ENCODE assay signal across 23 cellular contexts in genomic region chr3:185778069-185778468, GRCh38. TPM values are rescaled to one million over a fixed set of nuclear protein-coding genes. Genes with fewer than 3 reads are reported as not detected.
DNase-seq lines count a peak whose midpoint lies in the region; FAIRE-seq and TF ChIP-seq lines count a peak whose summit lies in the region.
"Had no signal": no experiment of that assay in that cellular context is flagged by ENCODE, and none has a peak within 500 bp of the region (broad histone marks: within the 10 kb centered on the region; RNA-seq: fewer than 3 reads in every experiment).

No MANE protein-coding gene starts in this region.

- no peak overlapping the region for H4K8ac ChIP-seq in H9 (replicated peaks; ENCODE audit: insufficient read length, low read depth, low read length)

- H3K36me3 Mint-ChIP-seq in H9 (ENCODE audit: insufficient read depth in 1 of 3, low read depth in 3 of 3): peaks cover 0 to 11% (median 1%) of the 10 kb centered on the region in 3 experiments; a peak in 4 of 7 replicates
- H3K36me3 Mint-ChIP-seq in activated CD4-positive, alpha-beta T cell treated with anti-CD3 and anti-CD28 coated beads, Interleukin-2, amount 10 ng/mL, durations not matched to agents 24 days and 14 days (ENCODE audit: low read depth): no peaks in the 10 kb centered on the region

- H3K27me3 Mint-ChIP-seq in H9 (ENCODE audit: low read depth): no peaks in the 10 kb centered on the region
- H3K27me3 Mint-ChIP-seq in activated CD4-positive, alpha-beta T cell treated with anti-CD3 and anti-CD28 coated beads, Interleukin-2, amount 10 ng/mL, durations not matched to agents 24 days and 14 days: peaks cover 22% of the 10 kb centered on the region

- H2BK20ac ChIP-seq in H9 (ENCODE audit: low read depth, low read length, poor library complexity, severe bottlenecking): no peak overlapping the region

- H3K4me3 ChIP-seq in PC-9 (no peak overlapping the region), keratinocyte (ENCODE audit: control insufficient read depth in 2 of 3, extremely low read depth in 1 of 3, insufficient read depth in 2 of 3, low read depth in 1 of 3, low read length in 3 of 3) (no peak overlapping the region), smooth muscle cell (no peak overlapping the region), uterus (no peak overlapping the region)
- H3K4me3 ChIP-seq: BLaER1, HAP-1 had no signal

- H2BK12ac ChIP-seq in H9 (ENCODE audit: insufficient read length, low read depth, low read length): no peak overlapping the region

- H3K4ac ChIP-seq in H9 (ENCODE audit: low read depth, low read length): no peak overlapping the region

- H3K23me2 ChIP-seq in H9 (ENCODE audit: insufficient read length, low read depth, low read length, poor library complexity, severe bottlenecking): no peaks in the 10 kb centered on the region

- no peak overlapping the region for H3K27ac ChIP-seq in H9 (ENCODE audit: insufficient read length, low read depth, low read length)
- H3K27ac ChIP-seq in PC-9: no peak overlapping the region
- no peak overlapping the region for H3K27ac ChIP-seq in keratinocyte (ENCODE audit: control insufficient read depth, insufficient read depth, low read length)
- peak overlapping the region; percentile 66 for H3K27ac ChIP-seq in smooth muscle cell (ENCODE audit: low read depth)
- H3K27ac ChIP-seq in uterus: no peak overlapping the region
- H3K27ac ChIP-seq: BLaER1 had no signal

- no peak overlapping the region for H3K23ac ChIP-seq in H9 (ENCODE audit: insufficient read length, low read depth, low read length)

- H3K27me3 ChIP-seq in H9 (ENCODE audit: insufficient read depth, low read length) (no peaks in the 10 kb centered on the region), PC-9 (ENCODE audit: insufficient read depth, low read depth) (no peaks in the 10 kb centered on the region), keratinocyte (ENCODE audit: control insufficient read depth, extremely low read depth, insufficient read depth, low read length) (no peaks in the 10 kb centered on the region), smooth muscle cell (ENCODE audit: low read depth) (no peaks in the 10 kb centered on the region), uterus (no peaks in the 10 kb centered on the region)
- H3K27me3 ChIP-seq: BLaER1 had no signal

- no peak overlapping the region for H2AK5ac ChIP-seq in H9 (ENCODE audit: insufficient read length, low read length)

- H4K20me1 ChIP-seq in H9 (ENCODE audit: control insufficient read depth, insufficient read depth, insufficient read length) (no peaks in the 10 kb centered on the region), PC-9 (ENCODE audit: insufficient read depth) (peaks cover 97% of the 10 kb centered on the region), keratinocyte (ENCODE audit: control insufficient read depth, extremely low read depth, insufficient read depth, low read length) (peaks cover 43% of the 10 kb centered on the region), smooth muscle cell (ENCODE audit: low read depth) (peaks cover 100% of the 10 kb centered on the region)
- H4K20me1 ChIP-seq: BLaER1 had no signal

- WGBS in H9 (ENCODE audit: extremely low coverage, insufficient read length, low lambda C conversion rate): no CpG with 5 or more reads among the region's 4 CpGs
- 66% methylated on average over 4 of the region's 4 CpGs for WGBS in smooth muscle cell (ENCODE audit: low lambda C conversion rate)

- no peaks in the 10 kb centered on the region for H3K9me2 ChIP-seq in PC-9 (ENCODE audit: insufficient read depth)

- peaks cover 6% of the 10 kb centered on the region for H3K79me1 ChIP-seq in H9 (ENCODE audit: insufficient read depth, low read depth, low read length, poor library complexity, severe bottlenecking)

- no peak for TF ChIP-seq CTCF in H9 (conservative IDR thresholded peaks at IDR 0.05)
- no peak for TF ChIP-seq CTCF in PC-9 (conservative IDR thresholded peaks at IDR 0.05)
- no peak for TF ChIP-seq CTCF in keratinocyte (optimal IDR thresholded peaks at IDR 0.05 in 1 of 3, IDR thresholded peaks at IDR 0.05 in 1 of 3, conservative IDR thresholded peaks at IDR 0.05 in 1 of 3; ENCODE audit: extremely low read depth in 1 of 3, insufficient read depth in 2 of 3, low read length in 3 of 3)
- no peak for TF ChIP-seq CTCF in smooth muscle cell (IDR thresholded peaks at IDR 0.05; ENCODE audit: borderline replicate concordance, insufficient read depth, poor library complexity, severe bottlenecking)
- TF ChIP-seq CTCF in uterus (IDR thresholded peaks at IDR 0.05): no peak

- H3K56ac ChIP-seq in H9 (ENCODE audit: insufficient read length, low read depth, low read length): no peak overlapping the region

- no peak overlapping the region for H3K14ac ChIP-seq in H9 (ENCODE audit: insufficient read depth, low read length)

- H2BK120ac ChIP-seq in H9 (ENCODE audit: low read depth, low read length, poor library complexity, severe bottlenecking): no peak overlapping the region

- no peaks in the 10 kb centered on the region for H3K9me3 ChIP-seq in H9 (ENCODE audit: control insufficient read depth, low read depth, low read length)
- H3K9me3 ChIP-seq in PC-9 (ENCODE audit: insufficient read depth, low read depth): no peaks in the 10 kb centered on the region
- no peaks in the 10 kb centered on the region for H3K9me3 ChIP-seq in keratinocyte (ENCODE audit: control insufficient read depth, low read depth, low read length)
- no peaks in the 10 kb centered on the region for H3K9me3 ChIP-seq in smooth muscle cell (replicated peaks; ENCODE audit: low read depth)
- no peaks in the 10 kb centered on the region for H3K9me3 ChIP-seq in uterus
- H3K9me3 ChIP-seq: BLaER1, Caco-2, HAP-1 had no signal

- H3K9ac ChIP-seq in H9 (ENCODE audit: extremely low read depth, insufficient read length, low read length) (no peak overlapping the region), keratinocyte (ENCODE audit: control insufficient read depth, extremely low read depth, insufficient read depth, low read length) (no peak overlapping the region), smooth muscle cell (ENCODE audit: low read depth) (no peak overlapping the region)
- H3K9ac ChIP-seq: BLaER1 had no signal

- no peaks in the 10 kb centered on the region for H3K9me3 Mint-ChIP-seq in H9
- peaks cover 6% of the 10 kb centered on the region for H3K9me3 Mint-ChIP-seq in activated CD4-positive, alpha-beta T cell treated with anti-CD3 and anti-CD28 coated beads, Interleukin-2, amount 10 ng/mL, durations not matched to agents 24 days and 14 days
- H3K9me3 Mint-ChIP-seq: CD4-positive, alpha-beta T cell had no signal

- peaks cover 72 to 75% of the 10 kb centered on the region in 2 experiments for H3K4me1 Mint-ChIP-seq in H9
- peaks cover 6% of the 10 kb centered on the region for H3K4me1 Mint-ChIP-seq in activated CD4-positive, alpha-beta T cell treated with anti-CD3 and anti-CD28 coated beads, Interleukin-2, amount 10 ng/mL, durations not matched to agents 24 days and 14 days

- H3K79me2 ChIP-seq in H9 (ENCODE audit: insufficient read depth, low read length) (peaks cover 37% of the 10 kb centered on the region; the same call in 1 of the 2 replicates), PC-9 (ENCODE audit: low read depth) (peaks cover 100% of the 10 kb centered on the region), keratinocyte (ENCODE audit: control insufficient read depth, insufficient read depth, low read length) (peaks cover 96% of the 10 kb centered on the region), smooth muscle cell (ENCODE audit: low read depth) (peaks cover 100% of the 10 kb centered on the region)

- intact Hi-C loops in PC-9 (cut with micrococcal nuclease; ENCODE audit: unreplicated experiment) (no loop called here), uterus (cut with DNase I; ENCODE audit: low total_unique reads) (no loop called here)
- intact Hi-C loops in activated CD4-positive, alpha-beta T cell treated with anti-CD3 and anti-CD28 coated beads, Interleukin-2, amount 10 ng/mL, durations not matched to agents 24 days and 14 days (cut with micrococcal nuclease): no loop called here

- H3T11ph ChIP-seq in H9 (ENCODE audit: low read length): no peak overlapping the region

- DNase-seq in H9: no peak
- DNase-seq in PC-9: no peak
- no peak for DNase-seq in keratinocyte (ENCODE audit: low read depth, low spot score)
- DNase-seq in smooth muscle cell (lab: John Stamatoyannopoulos, UW; ENCODE audit: unreplicated experiment): no peak
- DNase-seq in COLO668 (lab: John Stamatoyannopoulos, UW; ENCODE audit: unreplicated experiment): no peak
- DNase-seq in uterus: no peak
- no peak for DNase-seq in activated CD4-positive, alpha-beta T cell treated with anti-CD3 and anti-CD28 coated beads, Interleukin-2, amount 10 ng/mL, durations not matched to agents 24 days and 14 days
- DNase-seq in Ammon's horn (ENCODE audit: low spot score): no peak
- DNase-seq: Caco-2; CD4-positive, alpha-beta T cell; DMS 273 treated with DMSO at 0.1 percent for 48 hours; DND-41; Kasumi-1; NCI-H1417; NCI-H1694 treated with DMSO at 0.1 percent for 48 hours; NCI-H2081 treated with DMSO at 0.1 percent for 48 hours; NCI-H446; NCI-H526; OCI-M1; Right ventricle myocardium superior had no signal

- no peak overlapping the region for H2AFZ ChIP-seq in H9 (ENCODE audit: low read length)
- no peak overlapping the region for H2AFZ ChIP-seq in PC-9
- no peak overlapping the region for H2AFZ ChIP-seq in keratinocyte (ENCODE audit: control insufficient read depth, low read length)
- no peak overlapping the region for H2AFZ ChIP-seq in smooth muscle cell (ENCODE audit: low read depth)

- H3K18ac ChIP-seq in H9 (ENCODE audit: insufficient read length, low read depth, low read length): no peak overlapping the region

- H4K91ac ChIP-seq in H9 (ENCODE audit: insufficient read length, low read depth, low read length): no peak overlapping the region

- dilution Hi-C loops in keratinocyte (cut with MboI; ENCODE audit: extremely low pct_ligation_motif_present, low sequenced_read_pairs): no loop called here

- no peak overlapping the region for H2BK15ac ChIP-seq in H9 (ENCODE audit: low read depth, low read length)

- peak overlapping the region in 1 of 2 experiments; percentile 3; a peak in 1 of 5 replicates for H3K4me3 Mint-ChIP-seq in H9
- H3K4me3 Mint-ChIP-seq in activated CD4-positive, alpha-beta T cell treated with anti-CD3 and anti-CD28 coated beads, Interleukin-2, amount 10 ng/mL, durations not matched to agents 24 days and 14 days: no peak overlapping the region
- H3K4me3 Mint-ChIP-seq: CD4-positive, alpha-beta T cell had no signal

- POLR2A ChIA-PET in PC-9 (lab: Charles Lee; ENCODE audit: unreplicated experiment): interaction anchor here (0.6 to 1.0 kb wide), 2 partner anchors 44 to 190 kb away, joined by 3 to 5 read pairs; no protein-coding TSS in a partner anchor

- H2BK5ac ChIP-seq in H9 (ENCODE audit: insufficient read length, low read length): no peak overlapping the region

- H3F3A ChIP-seq in PC-9 (ENCODE audit: insufficient read depth, low read depth) (peaks cover 18% of the 10 kb centered on the region; the same call in 1 of the 2 replicates), smooth muscle cell (ENCODE audit: low read depth) (peaks cover 14% of the 10 kb centered on the region)

- 0 out of 2 replicates have a peak, but pooled peaks cover 11% of the 10 kb centered on the region for H3K36me3 ChIP-seq in PC-9 (ENCODE audit: low read depth)
- H3K36me3 ChIP-seq in keratinocyte (ENCODE audit: control insufficient read depth in 2 of 2, extremely low read depth in 1 of 2, insufficient read depth in 2 of 2, low read length in 2 of 2): peaks cover 0 to 4% of the 10 kb centered on the region in 2 experiments
- no peaks in the 10 kb centered on the region for H3K36me3 ChIP-seq in smooth muscle cell (ENCODE audit: low read depth)
- H3K36me3 ChIP-seq in uterus: no peaks in the 10 kb centered on the region
- H3K36me3 ChIP-seq: BLaER1, HAP-1 had no signal

- CTCF ChIA-PET in PC-9 (lab: Charles Lee): interaction anchor here (0.6 to 1.8 kb wide), 3 partner anchors 9 to 90 kb away, joined by 4 to 9 read pairs (median 7); no protein-coding TSS in a partner anchor

- peak; percentile 5 for FAIRE-seq in keratinocyte (lab: Jason Lieb, UNC)
- FAIRE-seq: GM12891 had no signal

- no peak overlapping the region for H4K5ac ChIP-seq in H9 (ENCODE audit: insufficient read length, low read depth, low read length)

- H3K27ac Mint-ChIP-seq in H9: peak overlapping the region; percentile 1 to 37 (median 5); a peak in 2 of 7 replicates
- H3K27ac Mint-ChIP-seq in activated CD4-positive, alpha-beta T cell treated with anti-CD3 and anti-CD28 coated beads, Interleukin-2, amount 10 ng/mL, durations not matched to agents 24 days and 14 days: no peak overlapping the region
- H3K27ac Mint-ChIP-seq: CD4-positive, alpha-beta T cell had no signal

- BruUV-seq in PC-9 (replicated peaks; lab: Mats Ljungman, UMichigan): TSS peak; percentile 9

- H3K4me1 ChIP-seq in H9 (ENCODE audit: insufficient read depth, low read length): peaks cover 10% of the 10 kb centered on the region
- peaks cover 21% of the 10 kb centered on the region for H3K4me1 ChIP-seq in PC-9 (replicated peaks; ENCODE audit: insufficient read depth)
- peaks cover 28% of the 10 kb centered on the region for H3K4me1 ChIP-seq in keratinocyte (ENCODE audit: control insufficient read depth, extremely low read depth, insufficient read depth, low read length)
- peaks cover 46% of the 10 kb centered on the region for H3K4me1 ChIP-seq in smooth muscle cell (ENCODE audit: low read depth)
- no peaks in the 10 kb centered on the region for H3K4me1 ChIP-seq in uterus

- TF ChIP-seq POLR2A in uterus (IDR thresholded peaks at IDR 0.05): no peak

- H3K4me2 ChIP-seq in H9 (ENCODE audit: insufficient read depth, insufficient read length, low read length) (no peak overlapping the region), PC-9 (no peak overlapping the region), keratinocyte (ENCODE audit: control insufficient read depth, extremely low read depth, insufficient read depth, low read depth, low read length) (no peak overlapping the region), smooth muscle cell (no peak overlapping the region)
- H3K4me2 ChIP-seq: BLaER1 had no signal

- H3K9me1 ChIP-seq in keratinocyte (ENCODE audit: control insufficient read depth, extremely low read depth, insufficient read depth, low read length): peaks cover 16% of the 10 kb centered on the region

RNA-seq across cellular contexts. Expression of gene IGF2BP2, which starts 46.8 kb away (rescaled TPM):
- 122 and 130 TPM in 2 replicates for total RNA-seq in H9 (2021)
- total RNA-seq in PC-9 (2021): 140 and 150 TPM in 2 replicates
- polyA plus RNA-seq in keratinocyte: 8.2 to 21.2 TPM (median 13.7 TPM) in 3 replicates
- 220 TPM for polyA plus RNA-seq in keratinocyte (2011; ENCODE audit: low read depth)
- 14.8 and 22.0 TPM in 2 replicates for polyA plus RNA-seq in keratinocyte (2011; cell fraction: cytosol; rRNA removed)
- polyA plus RNA-seq in keratinocyte (2011; cell fraction: nucleus; rRNA removed): 51.5 and 53.8 TPM in 2 replicates
- polyA plus RNA-seq in keratinocyte (2012; ENCODE audit: low replicate concordance): 49.7 and 116 TPM in 2 replicates
- polyA minus RNA-seq in keratinocyte: 11.0 to 80.3 TPM (median 54.5 TPM) in 3 replicates
- polyA minus RNA-seq in keratinocyte (2011; cell fraction: cytosol; rRNA and poly(A)+ RNA removed): 11.5 TPM
- polyA minus RNA-seq in keratinocyte (2011; cell fraction: nucleus; rRNA and poly(A)+ RNA removed): 37.9 and 101 TPM in 2 replicates
- 59.2 and 73.7 TPM in 2 replicates for total RNA-seq in smooth muscle cell
- 80.6 and 105 TPM in 2 replicates for polyA plus RNA-seq in smooth muscle cell
- total RNA-seq in uterus: 10 to 100 TPM in 3 of 4 donors, 1 to 10 TPM in 1; 2.9 to 65.6 (median 13.1) TPM
- 0.64 and 0.89 TPM in 2 replicates for total RNA-seq in activated CD4-positive, alpha-beta T cell treated with anti-CD3 and anti-CD28 coated beads, Interleukin-2, amount 10 ng/mL, durations not matched to agents 24 days and 14 days
